Comparison of ENCODE assay signal across 8 cellular contexts in the genomic region with DNA sequence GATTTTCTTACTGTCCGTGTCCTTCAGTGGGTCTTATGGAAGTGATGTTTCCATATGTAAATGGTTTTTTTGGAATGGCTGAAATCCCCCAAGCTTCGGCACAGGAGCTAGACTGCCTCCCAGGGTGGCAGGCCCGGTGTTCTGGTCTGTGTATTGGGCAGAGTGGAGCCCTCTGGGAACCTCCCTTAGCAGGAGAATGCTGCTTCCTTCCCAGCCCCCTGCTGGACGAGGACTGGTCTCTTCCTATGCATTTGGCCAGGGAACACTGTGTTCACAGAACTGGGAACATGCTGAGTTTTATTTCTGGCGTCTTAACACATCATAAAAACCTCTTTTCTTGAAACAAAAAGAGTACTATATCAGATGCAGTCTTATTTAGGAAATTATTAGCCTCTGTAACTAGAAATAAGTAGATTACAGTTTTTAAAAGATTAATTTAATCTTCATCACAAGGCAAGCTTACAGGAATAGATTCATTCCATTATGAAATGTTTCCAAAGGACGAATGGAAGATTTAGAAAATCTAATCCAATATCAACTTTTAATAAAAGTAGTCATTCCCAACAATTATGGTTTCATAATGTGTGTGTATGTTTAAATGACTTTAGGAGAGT. TPM values are rescaled to one million over a fixed set of nuclear protein-coding genes. Genes with fewer than 3 reads are reported as not detected.
DNase-seq lines count a peak whose midpoint lies in the region; ATAC-seq and TF ChIP-seq lines count a peak whose summit lies in the region.

No MANE protein-coding gene starts in this region.

- H3K27me3 Mint-ChIP-seq in stimulated activated naive B cell treated with anti-CD40 and anti-IgM and Interleukin-4, amounts not matched to agents 10 μg/mL and 1 μg/mL and 100 μg/mL, for 72 hours: no peaks in the 10 kb centered on the region
- no peaks in the 10 kb centered on the region for H3K27me3 Mint-ChIP-seq in activated T-cell treated with anti-CD3 and anti-CD28 coated beads, Interleukin-2, amount 50 U/mL, for 72 hours (ENCODE audit: low read depth)

- TF ChIP-seq POLR2A in ovary (IDR thresholded peaks at IDR 0.05): no peak

- H3K4me3 ChIP-seq in PC-9: peak overlapping the region; percentile 11; the same call in 1 of the 2 replicates
- H3K4me3 ChIP-seq in ovary: no peak overlapping the region

- no peak overlapping the region for H3K4me3 Mint-ChIP-seq in stimulated activated naive B cell treated with anti-CD40 and anti-IgM and Interleukin-4, amounts not matched to agents 10 μg/mL and 1 μg/mL and 100 μg/mL, for 72 hours
- H3K4me3 Mint-ChIP-seq in activated T-cell treated with anti-CD3 and anti-CD28 coated beads, Interleukin-2, amount 50 U/mL, for 72 hours: no peak overlapping the region

- H3K36me3 Mint-ChIP-seq in stimulated activated naive B cell treated with anti-CD40 and anti-IgM and Interleukin-4, amounts not matched to agents 10 μg/mL and 1 μg/mL and 100 μg/mL, for 72 hours: peaks cover 6 to 8% of the 10 kb centered on the region in 2 donors
- peaks cover 3 to 37% of the 10 kb centered on the region in 2 donors for H3K36me3 Mint-ChIP-seq in activated T-cell treated with anti-CD3 and anti-CD28 coated beads, Interleukin-2, amount 50 U/mL, for 72 hours (ENCODE audit: insufficient read depth in 2 of 2)

- no peak for TF ChIP-seq EP300 in ovary (IDR thresholded peaks at IDR 0.05)

- peaks cover 37% of the 10 kb centered on the region for H3F3A ChIP-seq in PC-9 (ENCODE audit: insufficient read depth, low read depth)

- H4K20me1 ChIP-seq in PC-9 (ENCODE audit: insufficient read depth): no peaks in the 10 kb centered on the region

- POLR2A ChIA-PET in PC-9 (lab: Charles Lee; ENCODE audit: unreplicated experiment): interaction anchor here (0.7 kb wide), 1 partner anchor 148 kb away, joined by 5 read pairs; no protein-coding TSS in a partner anchor

- H3K27ac ChIP-seq in PC-9 (peak overlapping the region; percentile 94), ovary (peak overlapping the region in 1 of 2 donors; percentile 22)

- no peak overlapping the region for H3K27ac Mint-ChIP-seq in stimulated activated naive B cell treated with anti-CD40 and anti-IgM and Interleukin-4, amounts not matched to agents 10 μg/mL and 1 μg/mL and 100 μg/mL, for 72 hours
- no peak overlapping the region for H3K27ac Mint-ChIP-seq in activated T-cell treated with anti-CD3 and anti-CD28 coated beads, Interleukin-2, amount 50 U/mL, for 72 hours

- H3K9me2 ChIP-seq in PC-9 (ENCODE audit: insufficient read depth): no peaks in the 10 kb centered on the region

- H3K27me3 ChIP-seq in PC-9 (ENCODE audit: insufficient read depth, low read depth): no peaks in the 10 kb centered on the region
- no peaks in the 10 kb centered on the region for H3K27me3 ChIP-seq in ovary

- peaks cover 18 to 36% of the 10 kb centered on the region in 2 donors for H3K4me1 Mint-ChIP-seq in stimulated activated naive B cell treated with anti-CD40 and anti-IgM and Interleukin-4, amounts not matched to agents 10 μg/mL and 1 μg/mL and 100 μg/mL, for 72 hours
- peaks cover 17% of the 10 kb centered on the region for H3K4me1 Mint-ChIP-seq in activated T-cell treated with anti-CD3 and anti-CD28 coated beads, Interleukin-2, amount 50 U/mL, for 72 hours (ENCODE audit: low read depth)

- H3K9me3 ChIP-seq in PC-9 (ENCODE audit: insufficient read depth, low read depth) (no peaks in the 10 kb centered on the region), ovary (no peaks in the 10 kb centered on the region)

- peak; percentile 14 for DNase-seq in NCI-H1694 treated with DMSO at 0.1 percent for 48 hours (lab: John Stamatoyannopoulos, UW)
- no peak for DNase-seq in NCI-H1694 (lab: John Stamatoyannopoulos, UW)
- no peak for DNase-seq in PC-9
- peak; percentile 29 for DNase-seq in fibroblast of gingiva (ENCODE audit: low read depth)
- DNase-seq in ovary: peak; percentile 46 to 80 (median 67)
- DNase-seq in stimulated activated naive B cell treated with anti-CD40 and anti-IgM and Interleukin-4, amounts not matched to agents 10 μg/mL and 1 μg/mL and 100 μg/mL, for 72 hours: no peak
- DNase-seq in activated T-cell treated with anti-CD3 and anti-CD28 coated beads, Interleukin-2, amount 50 U/mL, for 72 hours: no peak

- H2AFZ ChIP-seq in PC-9: no peak overlapping the region

- peaks cover 41% of the 10 kb centered on the region for H3K79me2 ChIP-seq in PC-9 (ENCODE audit: low read depth)

- 19 to 25% (median 22%) methylated on average over 6 of the region's 6 CpGs for WGBS in ovary, 3 donors

- H3K9me3 Mint-ChIP-seq in stimulated activated naive B cell treated with anti-CD40 and anti-IgM and Interleukin-4, amounts not matched to agents 10 μg/mL and 1 μg/mL and 100 μg/mL, for 72 hours: peaks cover 0 to 2% of the 10 kb centered on the region in 2 donors
- no peaks in the 10 kb centered on the region for H3K9me3 Mint-ChIP-seq in activated T-cell treated with anti-CD3 and anti-CD28 coated beads, Interleukin-2, amount 50 U/mL, for 72 hours

- no peak for ATAC-seq in stimulated activated naive B cell treated with anti-CD40 and anti-IgM and Interleukin-4, amounts not matched to agents 10 μg/mL and 1 μg/mL and 100 μg/mL, for 72 hours (replicated peaks)
- ATAC-seq in HG03025 (IDR thresholded peaks at IDR 0.05; ENCODE audit: low FRiP score, unreplicated experiment): no peak
- no peak for ATAC-seq in activated T-cell treated with anti-CD3 and anti-CD28 coated beads, Interleukin-2, amount 50 U/mL, for 72 hours (replicated peaks in 1 of 2)

- H3K36me3 ChIP-seq in PC-9 (ENCODE audit: low read depth) (peaks cover 6% of the 10 kb centered on the region; the same call in 1 of the 2 replicates), ovary (no peaks in the 10 kb centered on the region)

- peak overlapping the region; percentile 70 for H3K4me2 ChIP-seq in PC-9

- CTCF ChIA-PET in PC-9 (lab: Charles Lee): interaction anchor here (0.6 to 0.7 kb wide), 2 partner anchors 14 to 573 kb away, joined by 3 read pairs; no protein-coding TSS in a partner anchor

- intact Hi-C loops in PC-9 (cut with micrococcal nuclease; ENCODE audit: unreplicated experiment) (loop anchor here (2.0 to 10.0 kb wide), 5 partner anchors 24 to 398 kb away; no protein-coding TSS in a partner anchor), ovary (cut with DNase I) (loop anchor here (5.0 to 10.0 kb wide), 4 partner anchors 111 to 428 kb away; a partner anchor contains a TSS)

- H3K4me1 ChIP-seq in PC-9 (replicated peaks; ENCODE audit: insufficient read depth) (peaks cover 60% of the 10 kb centered on the region), ovary (ENCODE audit: insufficient read depth) (peaks cover 6% of the 10 kb centered on the region)

- TF ChIP-seq CTCF in PC-9 (conservative IDR thresholded peaks at IDR 0.05): peak; percentile 44
- peak in 2 of 3 donors; percentile 42 to 55 for TF ChIP-seq CTCF in ovary (IDR thresholded peaks at IDR 0.05)

- BruUV-seq in PC-9 (replicated peaks; lab: Mats Ljungman, UMichigan): TSS peak; percentile 81

RNA-seq across cellular contexts. Expression of a gene that starts 56.6 kb away (rescaled TPM):
- total RNA-seq in PC-9 (2021): 7.8 and 8.3 TPM in 2 replicates
- 1 to 10 TPM; 1.7 to 7.8 (median 2.5) TPM for total RNA-seq in ovary
- polyA plus RNA-seq in ovary: 1 to 10 TPM; 1.9 to 3.3 TPM
- total RNA-seq in activated T-cell treated with anti-CD3 and anti-CD28 coated beads, Interleukin-2, amount 50 U/mL, for 72 hours: 100 to 1,000 TPM; 267 to 353 TPM

Comparison
In these comparisons a context has a peak if more than half of its experiments do, and no peak if none do; other contexts are left out.
1. DNase-seq: peak in NCI-H1694 treated with DMSO at 0.1 percent for 48 hours (single experiment), fibroblast of gingiva (single experiment) and ovary (5 of 5); none in NCI-H1694 (single experiment), PC-9 (0 of 2), stimulated activated naive B cell treated with anti-CD40 and anti-IgM and Interleukin-4, amounts not matched to agents 10 μg/mL and 1 μg/mL and 100 μg/mL, for 72 hours (single experiment) and activated T-cell treated with anti-CD3 and anti-CD28 coated beads, Interleukin-2, amount 50 U/mL, for 72 hours (0 of 2).
2. RNA of a gene that starts 56.6 kb away (total RNA-seq): 267 to 353 TPM in activated T-cell treated with anti-CD3 and anti-CD28 coated beads, Interleukin-2, amount 50 U/mL, for 72 hours; 7.8 to 8.3 TPM in PC-9 and 1.7 to 7.8 TPM in ovary; every median in the first group is over 10 times any median in the second.